In genomic region chr5:148829248-148829594, GRCh38 we compare ENCODE assay signal across 11 cellular contexts. TPM values are rescaled to one million over a fixed set of nuclear protein-coding genes. Genes with fewer than 3 reads are reported as not detected.
DNase-seq lines count a peak whose midpoint lies in the region; ATAC-seq, FAIRE-seq and TF ChIP-seq lines count a peak whose summit lies in the region.
"Had no signal": no experiment of that assay in that cellular context is flagged by ENCODE, and none has a peak within 500 bp of the region (broad histone marks: within the 10 kb centered on the region; RNA-seq: fewer than 3 reads in every experiment).

No MANE protein-coding gene starts in this region.

- ATAC-seq in stimulated activated memory B cell treated with anti-CD40 and anti-IgM and Interleukin-4, amounts not matched to agents 10 μg/mL and 1 μg/mL and 100 μg/mL, for 72 hours = no peak

- no peak for TF ChIP-seq POLR2A in lower leg skin (IDR thresholded peaks at IDR 0.05)

- H3K9me3 Mint-ChIP-seq in astrocyte (ENCODE audit: unreplicated experiment) = no peaks in the 10 kb centered on the region
- H3K9me3 Mint-ChIP-seq in stimulated activated memory B cell treated with anti-CD40 and anti-IgM and Interleukin-4, amounts not matched to agents 10 μg/mL and 1 μg/mL and 100 μg/mL, for 72 hours = no peaks in the 10 kb centered on the region

- H3K27me3 ChIP-seq in Karpas-422 (ENCODE audit: low read length) (no peaks in the 10 kb centered on the region), astrocyte (ENCODE audit: insufficient read depth, low read length) (no peaks in the 10 kb centered on the region)
- H3K27me3 ChIP-seq: ascending aorta had no signal

- H3K36me3 ChIP-seq in Karpas-422 (ENCODE audit: insufficient read depth, low read length) = no peaks in the 10 kb centered on the region
- no peaks in the 10 kb centered on the region for H3K36me3 ChIP-seq in astrocyte (ENCODE audit: insufficient read depth, low read length)
- H3K36me3 ChIP-seq: ascending aorta had no signal

- H3K27ac ChIP-seq in Karpas-422 (ENCODE audit: low read length) (peak overlapping the region; percentile 92), astrocyte (ENCODE audit: low read depth, low read length) (no peak overlapping the region), substantia nigra (ENCODE audit: low read depth, low read length, poor library complexity, severe bottlenecking) (no peak overlapping the region)
- H3K27ac ChIP-seq: ascending aorta had no signal

- H3K27me3 Mint-ChIP-seq in astrocyte (ENCODE audit: low read depth, unreplicated experiment) = no peaks in the 10 kb centered on the region
- no peaks in the 10 kb centered on the region for H3K27me3 Mint-ChIP-seq in stimulated activated memory B cell treated with anti-CD40 and anti-IgM and Interleukin-4, amounts not matched to agents 10 μg/mL and 1 μg/mL and 100 μg/mL, for 72 hours

- H3K4me3 ChIP-seq in Karpas-422 (ENCODE audit: low read length) (peak overlapping the region; percentile 78), astrocyte (ENCODE audit: insufficient read depth, low read depth, low read length) (peak overlapping the region; percentile 11), lower leg skin (ENCODE audit: low read depth, poor library complexity, severe bottlenecking) (peak overlapping the region; percentile 46)

- no peak overlapping the region for H2AFZ ChIP-seq in Karpas-422 (ENCODE audit: low read length)
- H2AFZ ChIP-seq in astrocyte (ENCODE audit: low read depth, low read length) = no peak overlapping the region

- H3K4me3 Mint-ChIP-seq in astrocyte (ENCODE audit: unreplicated experiment) = no peak overlapping the region
- peak overlapping the region; percentile 90 for H3K4me3 Mint-ChIP-seq in stimulated activated memory B cell treated with anti-CD40 and anti-IgM and Interleukin-4, amounts not matched to agents 10 μg/mL and 1 μg/mL and 100 μg/mL, for 72 hours

- intact Hi-C loops in lower leg skin (cut with DNase I; ENCODE audit: low total_unique reads) = loop anchor here (10.0 kb wide), 1 partner anchor 146 kb away; no protein-coding TSS in a partner anchor
- intact Hi-C loops in head of caudate nucleus (cut with DNase I) = no loop called here

- H3K9ac ChIP-seq in Karpas-422 (ENCODE audit: low read length) (peak overlapping the region; percentile 79), astrocyte (ENCODE audit: low read length) (no peak overlapping the region)

- H4K20me1 ChIP-seq in Karpas-422 (ENCODE audit: insufficient read depth, low read depth, low read length) (peaks cover 47% of the 10 kb centered on the region), astrocyte (ENCODE audit: insufficient read depth, low read length) (no peaks in the 10 kb centered on the region)

- DNase-seq in Karpas-422 (peak; percentile 69), astrocyte (ENCODE audit: low read depth) (no peak), lower leg skin (ENCODE audit: low spot score in 2 of 2) (no peak), head of caudate nucleus (no peak), substantia nigra (lab: John Stamatoyannopoulos, UW) (no peak), SIG-M5 (lab: John Stamatoyannopoulos, UW) (no peak)
- DNase-seq: activated CD4-positive, alpha-beta T cell treated with anti-CD3 and anti-CD28 coated beads, Interleukin-2, amount 50 U/mL, for 48 hours; hippocampal formation; NCI-H226 had no signal

- H3K79me2 ChIP-seq in Karpas-422 (ENCODE audit: low read length) (peaks cover 44% of the 10 kb centered on the region), astrocyte (ENCODE audit: insufficient read depth, low read length) (peaks cover 4% of the 10 kb centered on the region)

- no peaks in the 10 kb centered on the region for H3K9me2 ChIP-seq in Karpas-422 (replicated peaks; ENCODE audit: insufficient read depth, low read length)

- H3K4me2 ChIP-seq in Karpas-422 (ENCODE audit: low read depth, low read length, poor library complexity, severe bottlenecking) = peak overlapping the region; percentile 84
- H3K4me2 ChIP-seq in astrocyte (ENCODE audit: low read length) = peak overlapping the region; percentile 99

- TF ChIP-seq CTCF in astrocyte (IDR thresholded peaks at IDR 0.05; ENCODE audit: insufficient read depth, low read depth, low read length) (no peak), lower leg skin (IDR thresholded peaks at IDR 0.05) (no peak)

- peaks cover 86% of the 10 kb centered on the region for H3K4me1 ChIP-seq in Karpas-422 (ENCODE audit: low read length)
- H3K4me1 ChIP-seq in astrocyte (ENCODE audit: insufficient read depth, low read length) = peaks cover 12% of the 10 kb centered on the region

- H3K36me3 Mint-ChIP-seq in astrocyte (ENCODE audit: low read depth, unreplicated experiment) = no peaks in the 10 kb centered on the region
- no peaks in the 10 kb centered on the region for H3K36me3 Mint-ChIP-seq in stimulated activated memory B cell treated with anti-CD40 and anti-IgM and Interleukin-4, amounts not matched to agents 10 μg/mL and 1 μg/mL and 100 μg/mL, for 72 hours

- no peak for FAIRE-seq in astrocyte (lab: Jason Lieb, UNC)

- H3K9me3 ChIP-seq in Karpas-422 (ENCODE audit: low read length) = no peaks in the 10 kb centered on the region
- no peaks in the 10 kb centered on the region for H3K9me3 ChIP-seq in astrocyte (ENCODE audit: insufficient read depth, low read depth, low read length)
- H3K9me3 ChIP-seq: ascending aorta had no signal

- peaks cover 16% of the 10 kb centered on the region for H3K4me1 Mint-ChIP-seq in astrocyte (ENCODE audit: low read depth, unreplicated experiment)
- H3K4me1 Mint-ChIP-seq in stimulated activated memory B cell treated with anti-CD40 and anti-IgM and Interleukin-4, amounts not matched to agents 10 μg/mL and 1 μg/mL and 100 μg/mL, for 72 hours = peaks cover 81% of the 10 kb centered on the region

- H3K27ac Mint-ChIP-seq in astrocyte (ENCODE audit: unreplicated experiment) = no peak overlapping the region
- H3K27ac Mint-ChIP-seq in stimulated activated memory B cell treated with anti-CD40 and anti-IgM and Interleukin-4, amounts not matched to agents 10 μg/mL and 1 μg/mL and 100 μg/mL, for 72 hours = peak overlapping the region; percentile 82

- 50 to 52% methylated on average over 3 of the region's 3 CpGs for WGBS in lower leg skin, 2 donors

RNA-seq across cellular contexts. Expression of gene ADRB2, which starts 2.8 kb away (rescaled TPM):
- 37.0 and 39.9 TPM in 2 replicates for total RNA-seq in Karpas-422 (2014; rRNA removed; shearing (Covaris generic); ENCODE audit: low replicate concordance)
- 0.62 and 0.64 TPM in 2 replicates for total RNA-seq in astrocyte
- total RNA-seq in lower leg skin = 10 to 100 TPM; 31.4 to 90.3 (median 42.9) TPM

Comparison
In these comparisons a context has a peak if more than half of its experiments do, and no peak if none do; other contexts are left out.
1. H3K4me3 ChIP-seq: peak in every context shown above with its lines; median percentile 78 in Karpas-422; 46 in lower leg skin; 11 in astrocyte.
2. RNA of gene ADRB2, which starts 2.8 kb away (total RNA-seq): 31.4 to 90.3 TPM in lower leg skin and 37.0 to 39.9 TPM in Karpas-422; 0.62 to 0.64 TPM in astrocyte; every median in the first group is over 10 times any median in the second.